Comparison of ENCODE assay signal across 1 cellular context in genomic region chr1:113488576-113489177, GRCh38.
TF ChIP-seq lines count a peak whose summit lies in the region.

No MANE protein-coding gene starts in this region.

TF ChIP-seq in IMR-90, 13 proteins besides CTCF, POLR2A, EP300 and RAD21:
- TF ChIP-seq SMC3 (IDR thresholded peaks at IDR 0.05; ENCODE audit: low read depth, low read length) (peak; percentile 25; the same call in 1 of the 2 replicates), MAZ (IDR thresholded peaks at IDR 0.05; ENCODE audit: borderline replicate concordance, low read depth, low read length) (no peak)
